23 cellular contexts compared by ENCODE assay signal in the genomic region with DNA sequence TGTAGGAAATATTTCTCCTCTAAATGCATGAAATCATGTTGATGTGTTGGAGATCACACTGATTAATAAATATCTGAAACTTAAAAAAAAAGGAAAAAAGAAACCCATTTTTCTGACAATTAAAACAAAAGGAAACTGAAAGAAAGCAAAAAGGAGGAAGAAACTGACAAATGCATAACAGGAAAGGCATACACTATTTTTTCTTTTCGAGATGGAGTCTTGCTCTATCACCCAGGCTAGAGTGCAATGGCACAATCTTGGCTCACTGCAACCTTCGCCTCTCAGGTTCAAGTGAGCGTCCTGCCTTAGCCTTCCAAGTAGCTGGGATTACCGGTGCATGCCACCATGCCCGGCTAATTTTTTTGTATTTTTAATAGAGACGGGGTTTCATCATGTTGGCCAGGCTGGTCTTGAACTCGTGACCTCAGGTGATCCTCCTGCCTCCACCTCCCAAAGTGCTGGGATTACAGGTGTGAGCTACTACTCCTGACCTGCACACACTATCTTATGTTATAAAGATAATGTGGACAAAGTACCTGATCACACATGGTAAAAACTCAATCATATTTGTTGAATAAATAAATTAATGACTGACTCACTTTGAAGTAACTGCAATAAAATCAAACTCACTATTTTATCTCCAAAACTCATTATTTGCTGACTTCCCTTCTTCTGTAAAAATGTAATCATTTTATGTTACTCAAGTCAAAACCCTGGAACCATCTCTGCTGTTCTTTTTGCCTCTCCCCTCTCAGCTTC.
"Had no signal": no experiment of that assay in that cellular context is flagged by ENCODE, and none has a peak within 500 bp of the region (broad histone marks: within the 10 kb centered on the region; RNA-seq: fewer than 3 reads in every experiment).

No MANE protein-coding gene starts in this region.

- H3K9me3 ChIP-seq: colonic mucosa, esophagus squamous epithelium, gastrocnemius medialis, right lobe of liver, upper lobe of left lung had no signal

- H3K4me1 ChIP-seq: colonic mucosa, esophagus squamous epithelium, gastrocnemius medialis, right lobe of liver, upper lobe of left lung had no signal

- H3K4me3 ChIP-seq: colonic mucosa, esophagus squamous epithelium, gastrocnemius medialis, right lobe of liver, skin epidermis, upper lobe of left lung had no signal

- H3K27ac ChIP-seq: colonic mucosa, esophagus squamous epithelium, gastrocnemius medialis, right lobe of liver, skin epidermis, upper lobe of left lung had no signal

- ATAC-seq: activated T-cell treated with anti-CD3 and anti-CD28 coated beads, Interleukin-2, amount 50 U/mL, for 72 hours; gastrocnemius medialis; left ventricle myocardium superior; right lobe of liver; stimulated activated effector memory CD8-positive, alpha-beta T cell treated with anti-CD3 and anti-CD28 coated beads, Interleukin-12 subunit alpha, Interleukin-12 subunit beta, amount 100 ng/mL, for 72 hours had no signal

- H3K36me3 Mint-ChIP-seq: activated naive CD8-positive, alpha-beta T cell treated with anti-CD3 and anti-CD28 coated beads, Interleukin-2, amount 10 ng/mL, durations not matched to agents 7 days and 5 days; stimulated activated effector memory CD8-positive, alpha-beta T cell treated with anti-CD3 and anti-CD28 coated beads, Interleukin-12 subunit alpha, Interleukin-12 subunit beta, amount 100 ng/mL, for 72 hours had no signal

- H3K4me3 Mint-ChIP-seq: activated CD4-positive, alpha-beta memory T cell treated with anti-CD3 and anti-CD28 coated beads, Interleukin-2, amount 10 ng/mL, durations not matched to agents 7 days and 5 days; activated naive CD4-positive, alpha-beta T cell treated with anti-CD3 and anti-CD28 coated beads for 36 hours; activated naive CD8-positive, alpha-beta T cell treated with anti-CD3 and anti-CD28 coated beads, Interleukin-2, amount 10 ng/mL, durations not matched to agents 7 days and 5 days; activated T-cell treated with anti-CD3 and anti-CD28 coated beads, Interleukin-2, amount 50 U/mL, for 72 hours; nephron progenitor cell; stimulated activated effector memory CD8-positive, alpha-beta T cell treated with anti-CD3 and anti-CD28 coated beads, Interleukin-12 subunit alpha, Interleukin-12 subunit beta, amount 100 ng/mL, for 72 hours; T-helper 1 cell treated with Interleukin-12 subunit alpha and Interleukin-12 subunit beta and Interleukin-4 antibody, amounts not matched to agents 30 μg/mL and 1 μg/mL, for 36 hours had no signal

- H3K27ac Mint-ChIP-seq: activated CD4-positive, alpha-beta memory T cell treated with anti-CD3 and anti-CD28 coated beads, Interleukin-2, amount 10 ng/mL, durations not matched to agents 7 days and 5 days; activated naive CD4-positive, alpha-beta T cell treated with anti-CD3 and anti-CD28 coated beads for 36 hours; activated naive CD8-positive, alpha-beta T cell treated with anti-CD3 and anti-CD28 coated beads, Interleukin-2, amount 10 ng/mL, durations not matched to agents 7 days and 5 days; nephron progenitor cell; stimulated activated effector memory CD8-positive, alpha-beta T cell treated with anti-CD3 and anti-CD28 coated beads, Interleukin-12 subunit alpha, Interleukin-12 subunit beta, amount 100 ng/mL, for 72 hours; T-helper 1 cell treated with Interleukin-12 subunit alpha and Interleukin-12 subunit beta and Interleukin-4 antibody, amounts not matched to agents 30 μg/mL and 1 μg/mL, for 36 hours had no signal

- H3K36me3 ChIP-seq: colonic mucosa, esophagus squamous epithelium, gastrocnemius medialis, right lobe of liver, upper lobe of left lung had no signal

- H3K4me1 Mint-ChIP-seq: activated CD4-positive, alpha-beta memory T cell treated with anti-CD3 and anti-CD28 coated beads, Interleukin-2, amount 10 ng/mL, durations not matched to agents 7 days and 5 days; activated naive CD8-positive, alpha-beta T cell treated with anti-CD3 and anti-CD28 coated beads, Interleukin-2, amount 10 ng/mL, durations not matched to agents 7 days and 5 days; nephron progenitor cell; stimulated activated effector memory CD8-positive, alpha-beta T cell treated with anti-CD3 and anti-CD28 coated beads, Interleukin-12 subunit alpha, Interleukin-12 subunit beta, amount 100 ng/mL, for 72 hours had no signal

- DNase-seq: activated CD4-positive, alpha-beta memory T cell treated with anti-CD3 and anti-CD28 coated beads, Interleukin-2, amount 10 ng/mL, durations not matched to agents 7 days and 5 days; activated CD4-positive, alpha-beta T cell treated with anti-CD3 and anti-CD28 coated beads for 48 hours; activated effector memory CD4-positive, alpha-beta T cell treated with Interleukin-2 at 50 U/mL for 16 hours; activated naive CD4-positive, alpha-beta T cell treated with anti-CD3 and anti-CD28 coated beads for 36 hours; activated naive CD8-positive, alpha-beta T cell treated with anti-CD3 and anti-CD28 coated beads, Interleukin-2, amount 10 ng/mL, durations not matched to agents 7 days and 5 days; activated T-cell treated with anti-CD3 and anti-CD28 coated beads, Interleukin-2, amount 50 U/mL, for 72 hours; amygdala; colonic mucosa; esophagus squamous epithelium; gastrocnemius medialis; hippocampal formation; left ventricle myocardium superior; mammary epithelial cell; nephron progenitor cell; nucleus accumbens; posterior cingulate gyrus; right lobe of liver; stimulated activated CD4-positive, alpha-beta T cell treated with anti-CD3 and anti-CD28 coated beads, Interleukin-2, amount 100 ng/mL, for 24 hours; T1000; upper lobe of left lung had no signal

- H3K27me3 ChIP-seq: colonic mucosa, esophagus squamous epithelium, gastrocnemius medialis, right lobe of liver, upper lobe of left lung had no signal

- H3K9me3 Mint-ChIP-seq: activated CD4-positive, alpha-beta memory T cell treated with anti-CD3 and anti-CD28 coated beads, Interleukin-2, amount 10 ng/mL, durations not matched to agents 7 days and 5 days; activated T-cell treated with anti-CD3 and anti-CD28 coated beads, Interleukin-2, amount 50 U/mL, for 72 hours; stimulated activated effector memory CD8-positive, alpha-beta T cell treated with anti-CD3 and anti-CD28 coated beads, Interleukin-12 subunit alpha, Interleukin-12 subunit beta, amount 100 ng/mL, for 72 hours; T-helper 1 cell treated with Interleukin-12 subunit alpha and Interleukin-12 subunit beta and Interleukin-4 antibody, amounts not matched to agents 30 μg/mL and 1 μg/mL, for 36 hours had no signal
